8 cellular contexts compared by ENCODE assay signal in the genomic region with DNA sequence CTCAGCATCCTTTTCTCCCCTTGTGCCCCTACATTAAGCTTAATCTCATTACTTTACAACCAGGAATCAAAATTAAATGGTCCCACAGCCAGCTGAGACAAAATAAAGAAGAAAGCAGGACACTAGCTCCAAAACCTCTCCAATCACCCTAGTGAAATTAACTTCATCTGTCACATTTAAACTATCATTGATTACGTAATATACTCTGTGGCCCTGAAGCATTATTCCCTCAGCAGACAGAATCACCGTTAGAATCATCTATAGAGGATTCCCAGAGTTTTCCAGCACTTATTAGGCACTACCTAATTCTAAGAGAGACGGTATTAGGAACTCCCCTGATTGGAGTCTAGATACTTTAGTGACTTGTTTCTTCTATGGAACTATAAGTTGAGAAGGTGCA. TPM values are rescaled to one million over a fixed set of nuclear protein-coding genes. Genes with fewer than 3 reads are reported as not detected.
"Had no signal": no experiment of that assay in that cellular context is flagged by ENCODE, and none has a peak within 500 bp of the region (broad histone marks: within the 10 kb centered on the region; RNA-seq: fewer than 3 reads in every experiment).

Gene OR4K17, plus strand, starts transcription at position 302 of the 400 bp plus-strand sequence. CDS start 6,761 bp downstream, outside the sequence.

- H3K4me1 Mint-ChIP-seq: IgD-negative memory B cell had no signal

- H3K27ac Mint-ChIP-seq: IgD-negative memory B cell had no signal

- FAIRE-seq: HTR-8/SVneo had no signal

- H3K4me3 Mint-ChIP-seq: IgD-negative memory B cell had no signal

- H3K4me2 ChIP-seq: KMS-11 had no signal

- H3K9ac ChIP-seq: KMS-11 had no signal

- DNase-seq: KBM-7, KG1 had no signal

- H3K27ac ChIP-seq: HL-60, KMS-11 had no signal

RNA-seq across cellular contexts. Expression of gene OR4K17, which starts in this region (rescaled TPM):
- total RNA-seq: HT-29, HT1080 had no signal
- polyA plus RNA-seq: IgD-negative memory B cell had no signal
